20 cellular contexts compared by ENCODE assay signal in the genomic region with DNA sequence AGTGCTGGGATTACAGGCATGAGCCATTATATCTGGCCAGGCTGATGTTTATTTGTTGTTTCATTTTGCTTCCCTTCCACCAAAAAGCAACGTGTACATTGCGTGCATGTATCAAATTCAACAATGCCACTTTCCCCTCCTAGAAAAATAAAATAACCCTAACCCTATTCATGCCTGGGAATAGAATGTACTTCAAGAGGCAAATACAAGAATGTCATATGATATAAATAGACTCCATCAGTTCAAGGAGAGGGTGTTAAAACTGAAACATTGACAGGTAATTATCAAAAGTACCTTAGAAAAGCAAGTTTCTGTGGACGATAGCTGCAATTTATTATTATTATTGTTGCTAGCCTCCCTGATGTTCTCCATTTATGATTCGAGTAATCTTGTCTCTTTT.
DNase-seq lines count a peak whose midpoint lies in the region; ATAC-seq and TF ChIP-seq lines count a peak whose summit lies in the region.
"Had no signal": no experiment of that assay in that cellular context is flagged by ENCODE, and none has a peak within 500 bp of the region (broad histone marks: within the 10 kb centered on the region; RNA-seq: fewer than 3 reads in every experiment).

No MANE protein-coding gene starts in this region.

- no peak for DNase-seq in T-helper 2 cell treated with Interferon-gamma antibody and Interleukin-4, amounts not matched to agents 5 μg/mL and 100 μg/mL, for 36 hours (ENCODE audit: low spot score)
- DNase-seq in T-helper 2 cell (no peak), T-cell (no peak), posterior cingulate gyrus (no peak), body of pancreas (no peak), RKO (ENCODE audit: low spot score) (no peak)
- no peak for DNase-seq in CD4-positive, alpha-beta T cell
- DNase-seq in effector memory CD4-positive, alpha-beta T cell: no peak
- DNase-seq: amygdala; central memory CD4-positive, alpha-beta T cell; Kasumi-1; left cardiac atrium; NCI-H1092; NCI-H2081; NCI-H526 treated with DMSO at 0.1 percent for 48 hours; OCI-M1; stimulated activated CD4-positive, alpha-beta T cell treated with anti-CD3 and anti-CD28 coated beads, Interleukin-1b, Interleukin-23, amount 100 ng/mL, for 48 hours; T1000 had no signal

- H3K27me3 Mint-ChIP-seq in T-helper 2 cell treated with Interferon-gamma antibody and Interleukin-4, amounts not matched to agents 5 μg/mL and 100 μg/mL, for 36 hours (ENCODE audit: low read depth): no peaks in the 10 kb centered on the region
- H3K27me3 Mint-ChIP-seq in CD4-positive, alpha-beta T cell: no peaks in the 10 kb centered on the region
- H3K27me3 Mint-ChIP-seq in T-cell: no peaks in the 10 kb centered on the region

- H3K36me3 ChIP-seq in effector memory CD4-positive, alpha-beta T cell (ENCODE audit: control insufficient read depth, insufficient read depth, low read length): no peaks in the 10 kb centered on the region
- no peaks in the 10 kb centered on the region for H3K36me3 ChIP-seq in body of pancreas (replicated peaks in 1 of 2; ENCODE audit: insufficient read depth in 1 of 2, low read depth in 2 of 2)
- H3K36me3 ChIP-seq: SJSA1 had no signal

- no peak for ATAC-seq in CD4-positive, alpha-beta T cell (ENCODE audit: poor library complexity)
- ATAC-seq in T-cell (replicated peaks in 1 of 4) (no peak), body of pancreas (no peak)

- H3K4me1 ChIP-seq in effector memory CD4-positive, alpha-beta T cell (ENCODE audit: control insufficient read depth, insufficient read depth, low read length, poor library complexity, severe bottlenecking): peaks cover 6% of the 10 kb centered on the region
- no peaks in the 10 kb centered on the region for H3K4me1 ChIP-seq in body of pancreas

- CTCF ChIA-PET in CD4-positive, alpha-beta T cell (lab: Charles Lee): no interaction called here
- CTCF ChIA-PET in T-cell (lab: Charles Lee): interaction anchor here in 1 of 2 donors (0.6 kb wide), 1 partner anchor 13 kb away, joined by 5 read pairs; no protein-coding TSS in a partner anchor

- POLR2A ChIA-PET in CD4-positive, alpha-beta T cell (lab: Charles Lee): interaction anchor here (1.2 to 2.3 kb wide), 6 partner anchors 15 to 99 kb away, joined by 3 to 7 read pairs (median 6); a partner anchor contains a TSS
- POLR2A ChIA-PET in T-cell (lab: Charles Lee): interaction anchor here in 1 of 2 donors (0.5 kb wide), 1 partner anchor 497 kb away, joined by 8 read pairs; no protein-coding TSS in a partner anchor

- TF ChIP-seq CTCF in CD4-positive, alpha-beta T cell (IDR thresholded peaks at IDR 0.05): no peak
- TF ChIP-seq CTCF in body of pancreas (IDR thresholded peaks at IDR 0.05): no peak

- H3K4me3 ChIP-seq in effector memory CD4-positive, alpha-beta T cell (ENCODE audit: insufficient read depth, low read depth, low read length, poor library complexity, severe bottlenecking): peak overlapping the region; percentile 37
- no peak overlapping the region for H3K4me3 ChIP-seq in body of pancreas
- H3K4me3 ChIP-seq: SJSA1 had no signal

- H3K27ac Mint-ChIP-seq in T-helper 2 cell treated with Interferon-gamma antibody and Interleukin-4, amounts not matched to agents 5 μg/mL and 100 μg/mL, for 36 hours: peak overlapping the region; percentile 87
- H3K27ac Mint-ChIP-seq in CD4-positive, alpha-beta T cell: peak overlapping the region; percentile 84
- peak overlapping the region; percentile 91 to 97 for H3K27ac Mint-ChIP-seq in T-cell

- H3K27me3 ChIP-seq in CD4-positive, alpha-beta T cell (ENCODE audit: control insufficient read depth, insufficient read depth, low read length): no peaks in the 10 kb centered on the region
- H3K27me3 ChIP-seq in effector memory CD4-positive, alpha-beta T cell (replicated peaks; ENCODE audit: control insufficient read depth, insufficient read depth, low read length, poor library complexity, severe bottlenecking): no peaks in the 10 kb centered on the region
- H3K27me3 ChIP-seq in body of pancreas: no peaks in the 10 kb centered on the region
- H3K27me3 ChIP-seq: SJSA1 had no signal

- WGBS in body of pancreas, 2 donors: 85 to 86% methylated on average over 4 of the region's 4 CpGs

- peaks cover 6% of the 10 kb centered on the region for H3K36me3 Mint-ChIP-seq in T-helper 2 cell treated with Interferon-gamma antibody and Interleukin-4, amounts not matched to agents 5 μg/mL and 100 μg/mL, for 36 hours (ENCODE audit: low read depth)
- H3K36me3 Mint-ChIP-seq in CD4-positive, alpha-beta T cell (ENCODE audit: low read depth): peaks cover 22% of the 10 kb centered on the region
- H3K36me3 Mint-ChIP-seq in T-cell: peaks cover 16% of the 10 kb centered on the region

- peak overlapping the region; percentile 47 for H3K27ac ChIP-seq in CD4-positive, alpha-beta T cell (ENCODE audit: low read depth, low read length)
- peak overlapping the region; percentile 11 for H3K27ac ChIP-seq in effector memory CD4-positive, alpha-beta T cell (ENCODE audit: insufficient read depth, low read length, poor library complexity, severe bottlenecking)
- H3K27ac ChIP-seq in body of pancreas: no peak overlapping the region
- H3K27ac ChIP-seq: SJSA1 had no signal

- peak overlapping the region; percentile 81 for H3K4me3 Mint-ChIP-seq in T-helper 2 cell treated with Interferon-gamma antibody and Interleukin-4, amounts not matched to agents 5 μg/mL and 100 μg/mL, for 36 hours
- peak overlapping the region; percentile 74 for H3K4me3 Mint-ChIP-seq in CD4-positive, alpha-beta T cell
- H3K4me3 Mint-ChIP-seq in T-cell: peak overlapping the region; percentile 63 to 83 (median 73)
- H3K4me3 Mint-ChIP-seq: nephron had no signal

- no peaks in the 10 kb centered on the region for H3K9me3 Mint-ChIP-seq in T-helper 2 cell treated with Interferon-gamma antibody and Interleukin-4, amounts not matched to agents 5 μg/mL and 100 μg/mL, for 36 hours
- H3K9me3 Mint-ChIP-seq in CD4-positive, alpha-beta T cell: peaks cover 6% of the 10 kb centered on the region
- H3K9me3 Mint-ChIP-seq in T-cell: peaks cover 0 to 9% (median 0%) of the 10 kb centered on the region in 3 donors
- H3K9me3 Mint-ChIP-seq: nephron had no signal

- H3K9me3 ChIP-seq in CD4-positive, alpha-beta T cell (ENCODE audit: control insufficient read depth, low read length): no peaks in the 10 kb centered on the region
- H3K9me3 ChIP-seq in effector memory CD4-positive, alpha-beta T cell (ENCODE audit: control insufficient read depth, low read length): no peaks in the 10 kb centered on the region
- no peaks in the 10 kb centered on the region for H3K9me3 ChIP-seq in body of pancreas
- H3K9me3 ChIP-seq: SJSA1 had no signal

- intact Hi-C loops in CD4-positive, alpha-beta T cell (cut with DNase I, micrococcal nuclease): no loop called here
- intact Hi-C loops in posterior cingulate gyrus (cut with DNase I): no loop called here
- intact Hi-C loops in body of pancreas (cut with DNase I): no loop called here

- peaks cover 70% of the 10 kb centered on the region for H3K4me1 Mint-ChIP-seq in T-helper 2 cell treated with Interferon-gamma antibody and Interleukin-4, amounts not matched to agents 5 μg/mL and 100 μg/mL, for 36 hours (ENCODE audit: low read depth)
- peaks cover 75% of the 10 kb centered on the region for H3K4me1 Mint-ChIP-seq in CD4-positive, alpha-beta T cell (ENCODE audit: low read depth)
- peaks cover 78 to 84% (median 84%) of the 10 kb centered on the region in 3 donors for H3K4me1 Mint-ChIP-seq in T-cell

- TF ChIP-seq POLR2A in body of pancreas (IDR thresholded peaks at IDR 0.05): no peak

Comparison
In these comparisons a context has a peak if more than half of its experiments do, and no peak if none do; other contexts are left out.
1. H3K27ac ChIP-seq: peak in CD4-positive, alpha-beta T cell (single experiment) and effector memory CD4-positive, alpha-beta T cell (single experiment); none in body of pancreas (0 of 4).
2. Peak in every context shown above with its lines, with median percentiles within 50 percentile points of each other: H3K27ac Mint-ChIP-seq and H3K4me3 Mint-ChIP-seq.